ENCODE assay signal across 8 cellular contexts in the genomic region with DNA sequence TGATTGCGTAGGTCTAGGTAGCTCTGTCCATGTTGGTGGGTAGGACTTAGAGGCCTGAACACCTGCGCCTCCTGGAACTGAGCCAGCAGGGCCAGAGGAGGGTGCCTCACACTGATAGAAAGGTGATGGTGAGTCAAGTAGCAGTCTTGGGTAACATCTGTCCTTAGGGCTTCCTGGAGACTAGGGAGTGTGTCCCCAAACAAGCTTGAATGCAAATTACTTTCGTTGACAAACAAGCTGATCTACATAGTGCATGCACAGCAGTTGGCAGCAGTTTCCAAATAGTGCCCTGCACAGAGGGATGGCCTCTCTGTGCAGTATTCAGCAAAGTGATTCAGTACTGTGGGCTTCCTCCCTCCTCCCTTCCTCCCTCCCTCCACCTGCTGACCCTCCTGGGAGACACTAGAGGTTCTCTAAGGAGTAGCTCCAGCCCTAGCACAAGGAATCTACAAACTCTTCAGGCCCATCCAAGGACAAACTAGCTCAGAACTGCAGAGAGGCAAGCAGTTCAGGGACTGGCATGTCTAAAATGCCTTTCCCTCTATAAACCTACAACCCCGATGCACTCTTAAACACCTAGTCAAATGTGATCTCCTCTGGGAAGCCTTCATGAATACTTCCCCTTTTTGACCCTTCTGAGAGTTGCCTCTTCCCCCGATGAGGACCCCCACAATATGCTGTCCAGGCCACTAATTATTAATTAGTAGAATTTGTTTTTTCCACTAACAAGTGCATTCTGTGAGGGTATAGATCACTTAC.
DNase-seq lines count a peak whose midpoint lies in the region; ATAC-seq and TF ChIP-seq lines count a peak whose summit lies in the region.

No MANE protein-coding gene starts in this region.

- H3K27ac Mint-ChIP-seq in CD14-positive monocyte = peak overlapping the region in 4 of 7 donors; percentile 2 to 37 (median 18)

- DNase-seq in CD14-positive monocyte (ENCODE audit: low spot score) (peak; percentile 40), NCI-H774 (lab: John Stamatoyannopoulos, UW) (peak; percentile 78), nucleus accumbens (lab: John Stamatoyannopoulos, UW) (no peak), NOMO-1 treated with dmso at 0.1 percent for 144 hours (lab: John Stamatoyannopoulos, UW; ENCODE audit: unreplicated experiment) (no peak)
- no peak for DNase-seq in stimulated activated CD4-positive, alpha-beta T cell treated with anti-CD3 and anti-CD28 coated beads, Interleukin-12 subunit alpha, Interleukin-12 subunit beta, amount 100 ng/mL, for 4 hours
- no peak for DNase-seq in activated T-cell treated with anti-CD3 and anti-CD28 coated beads, Interleukin-2, amount 50 U/mL, for 4 hours

- no peak overlapping the region for H3K4me3 Mint-ChIP-seq in CD14-positive monocyte
- no peak overlapping the region for H3K4me3 Mint-ChIP-seq in activated T-cell treated with anti-CD3 and anti-CD28 coated beads, Interleukin-2, amount 50 U/mL, for 4 hours

- ATAC-seq in HG03097 (IDR thresholded peaks at IDR 0.05; ENCODE audit: low FRiP score, unreplicated experiment) = peak; percentile 50
- ATAC-seq in activated T-cell treated with anti-CD3 and anti-CD28 coated beads, Interleukin-2, amount 50 U/mL, for 4 hours = no peak

- peaks cover 22% of the 10 kb centered on the region for H3K4me1 Mint-ChIP-seq in CD14-positive monocyte
- no peaks in the 10 kb centered on the region for H3K4me1 Mint-ChIP-seq in activated T-cell treated with anti-CD3 and anti-CD28 coated beads, Interleukin-2, amount 50 U/mL, for 4 hours (ENCODE audit: low read depth)

- intact Hi-C loops in CD14-positive monocyte (cut with micrococcal nuclease) = no loop called here

- peaks cover 0 to 4% (median 0%) of the 10 kb centered on the region in 3 donors for H3K27me3 Mint-ChIP-seq in CD14-positive monocyte (ENCODE audit: low read depth in 3 of 3)
- H3K27me3 Mint-ChIP-seq in activated T-cell treated with anti-CD3 and anti-CD28 coated beads, Interleukin-2, amount 50 U/mL, for 4 hours (ENCODE audit: low read depth) = no peaks in the 10 kb centered on the region

- peak; percentile 55 for TF ChIP-seq POLR2A in GM19193 (IDR thresholded peaks at IDR 0.05; ENCODE audit: extremely low read depth, insufficient read depth, insufficient read length)

- H3K9me3 Mint-ChIP-seq in CD14-positive monocyte = no peaks in the 10 kb centered on the region
- no peaks in the 10 kb centered on the region for H3K9me3 Mint-ChIP-seq in activated T-cell treated with anti-CD3 and anti-CD28 coated beads, Interleukin-2, amount 50 U/mL, for 4 hours

- TF ChIP-seq CTCF in CD14-positive monocyte (IDR thresholded peaks at IDR 0.05) = no peak

- no peaks in the 10 kb centered on the region for H3K36me3 Mint-ChIP-seq in CD14-positive monocyte
- no peaks in the 10 kb centered on the region for H3K36me3 Mint-ChIP-seq in activated T-cell treated with anti-CD3 and anti-CD28 coated beads, Interleukin-2, amount 50 U/mL, for 4 hours (ENCODE audit: insufficient read depth)

Comparison
In these comparisons a context has a peak if more than half of its experiments do, and no peak if none do; other contexts are left out.
1. DNase-seq: peak in CD14-positive monocyte (single experiment) and NCI-H774 (single experiment); none in stimulated activated CD4-positive, alpha-beta T cell treated with anti-CD3 and anti-CD28 coated beads, Interleukin-12 subunit alpha, Interleukin-12 subunit beta, amount 100 ng/mL, for 4 hours (single experiment), nucleus accumbens (0 of 56), activated T-cell treated with anti-CD3 and anti-CD28 coated beads, Interleukin-2, amount 50 U/mL, for 4 hours (single experiment) and NOMO-1 treated with dmso at 0.1 percent for 144 hours (single experiment).